6 cellular contexts compared by ENCODE assay signal in genomic region chr11:60186128-60186527, GRCh38. TPM values are rescaled to one million over a fixed set of nuclear protein-coding genes. Genes with fewer than 3 reads are reported as not detected.
"Had no signal": no experiment of that assay in that cellular context is flagged by ENCODE, and none has a peak within 500 bp of the region (broad histone marks: within the 10 kb centered on the region; RNA-seq: fewer than 3 reads in every experiment).

No MANE protein-coding gene starts in this region.

RNA-seq across cellular contexts. Expression of gene MS4A6A, which starts 3.2 kb away (rescaled TPM):
- total RNA-seq: activated CD4-positive, alpha-beta memory T cell treated with anti-CD3 and anti-CD28 coated beads for 36 hours; activated CD4-positive, alpha-beta T cell treated with anti-CD3 and anti-CD28 coated beads, Interleukin-2, amount 10 ng/mL, durations not matched to agents 7 days and 5 days; activated naive CD4-positive, alpha-beta T cell treated with anti-CD3 and anti-CD28 coated beads, Interleukin-2, amount 50 U/mL, for 72 hours; activated T-cell treated with anti-CD3 and anti-CD28 coated beads, Interleukin-2, amount 50 U/mL, for 4 hours; astrocyte; MCF 10A had no signal

RNA-seq across cellular contexts. Expression of gene MS4A4E, which starts 56.8 kb away (rescaled TPM):
- total RNA-seq: activated CD4-positive, alpha-beta memory T cell treated with anti-CD3 and anti-CD28 coated beads for 36 hours; activated CD4-positive, alpha-beta T cell treated with anti-CD3 and anti-CD28 coated beads, Interleukin-2, amount 10 ng/mL, durations not matched to agents 7 days and 5 days; activated naive CD4-positive, alpha-beta T cell treated with anti-CD3 and anti-CD28 coated beads, Interleukin-2, amount 50 U/mL, for 72 hours; activated T-cell treated with anti-CD3 and anti-CD28 coated beads, Interleukin-2, amount 50 U/mL, for 4 hours; astrocyte; MCF 10A had no signal
